1 cellular context compared by ENCODE assay signal in the genomic region with DNA sequence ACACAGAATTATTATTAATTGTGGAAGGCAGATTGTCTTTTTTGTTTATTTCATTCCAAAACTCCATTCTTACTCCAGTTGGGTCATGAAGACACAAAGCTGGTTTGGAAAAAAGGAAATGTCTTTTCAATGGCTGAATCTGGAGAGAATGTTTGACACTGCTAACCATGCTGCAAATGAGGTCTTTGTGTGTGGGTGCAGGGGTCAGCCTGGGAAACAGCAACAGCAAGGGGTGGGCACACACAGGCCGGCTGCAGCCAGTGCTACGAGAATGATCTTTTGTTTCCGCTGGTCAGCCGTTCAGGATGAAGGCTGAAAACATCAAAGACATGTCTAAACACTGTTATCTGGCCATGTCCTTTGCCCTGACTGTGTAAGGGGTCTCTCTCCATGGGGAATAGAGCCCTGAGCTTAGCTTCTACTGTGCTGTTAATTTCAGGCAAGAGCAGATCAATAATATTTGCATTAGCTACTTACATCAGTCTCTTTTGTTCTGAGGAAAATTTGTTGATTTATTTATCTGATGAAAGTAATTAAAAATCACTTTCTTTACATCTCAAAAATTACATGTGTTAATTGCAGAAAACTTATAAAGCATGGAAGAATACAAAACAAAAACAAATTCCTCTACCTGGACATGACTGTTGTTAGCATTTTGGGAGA.
TF ChIP-seq lines count a peak whose summit lies in the region.

No MANE protein-coding gene starts in this region.

TF ChIP-seq in HepG2, 621 proteins besides CTCF, POLR2A, EP300 and RAD21 (continued from another document and continues in another):
- TF ChIP-seq, protein P1, sequence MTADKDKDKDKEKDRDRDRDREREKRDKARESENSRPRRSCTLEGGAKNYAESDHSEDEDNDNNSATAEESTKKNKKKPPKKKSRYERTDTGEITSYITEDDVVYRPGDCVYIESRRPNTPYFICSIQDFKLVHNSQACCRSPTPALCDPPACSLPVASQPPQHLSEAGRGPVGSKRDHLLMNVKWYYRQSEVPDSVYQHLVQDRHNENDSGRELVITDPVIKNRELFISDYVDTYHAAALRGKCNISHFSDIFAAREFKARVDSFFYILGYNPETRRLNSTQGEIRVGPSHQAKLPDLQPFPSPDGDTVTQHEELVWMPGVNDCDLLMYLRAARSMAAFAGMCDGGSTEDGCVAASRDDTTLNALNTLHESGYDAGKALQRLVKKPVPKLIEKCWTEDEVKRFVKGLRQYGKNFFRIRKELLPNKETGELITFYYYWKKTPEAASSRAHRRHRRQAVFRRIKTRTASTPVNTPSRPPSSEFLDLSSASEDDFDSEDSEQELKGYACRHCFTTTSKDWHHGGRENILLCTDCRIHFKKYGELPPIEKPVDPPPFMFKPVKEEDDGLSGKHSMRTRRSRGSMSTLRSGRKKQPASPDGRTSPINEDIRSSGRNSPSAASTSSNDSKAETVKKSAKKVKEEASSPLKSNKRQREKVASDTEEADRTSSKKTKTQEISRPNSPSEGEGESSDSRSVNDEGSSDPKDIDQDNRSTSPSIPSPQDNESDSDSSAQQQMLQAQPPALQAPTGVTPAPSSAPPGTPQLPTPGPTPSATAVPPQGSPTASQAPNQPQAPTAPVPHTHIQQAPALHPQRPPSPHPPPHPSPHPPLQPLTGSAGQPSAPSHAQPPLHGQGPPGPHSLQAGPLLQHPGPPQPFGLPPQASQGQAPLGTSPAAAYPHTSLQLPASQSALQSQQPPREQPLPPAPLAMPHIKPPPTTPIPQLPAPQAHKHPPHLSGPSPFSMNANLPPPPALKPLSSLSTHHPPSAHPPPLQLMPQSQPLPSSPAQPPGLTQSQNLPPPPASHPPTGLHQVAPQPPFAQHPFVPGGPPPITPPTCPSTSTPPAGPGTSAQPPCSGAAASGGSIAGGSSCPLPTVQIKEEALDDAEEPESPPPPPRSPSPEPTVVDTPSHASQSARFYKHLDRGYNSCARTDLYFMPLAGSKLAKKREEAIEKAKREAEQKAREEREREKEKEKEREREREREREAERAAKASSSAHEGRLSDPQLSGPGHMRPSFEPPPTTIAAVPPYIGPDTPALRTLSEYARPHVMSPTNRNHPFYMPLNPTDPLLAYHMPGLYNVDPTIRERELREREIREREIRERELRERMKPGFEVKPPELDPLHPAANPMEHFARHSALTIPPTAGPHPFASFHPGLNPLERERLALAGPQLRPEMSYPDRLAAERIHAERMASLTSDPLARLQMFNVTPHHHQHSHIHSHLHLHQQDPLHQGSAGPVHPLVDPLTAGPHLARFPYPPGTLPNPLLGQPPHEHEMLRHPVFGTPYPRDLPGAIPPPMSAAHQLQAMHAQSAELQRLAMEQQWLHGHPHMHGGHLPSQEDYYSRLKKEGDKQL (CRISPR knock-in tag; IDR thresholded peaks at IDR 0.05; ENCODE audit: low read depth): peak; percentile 96
- TF ChIP-seq, protein P2, sequence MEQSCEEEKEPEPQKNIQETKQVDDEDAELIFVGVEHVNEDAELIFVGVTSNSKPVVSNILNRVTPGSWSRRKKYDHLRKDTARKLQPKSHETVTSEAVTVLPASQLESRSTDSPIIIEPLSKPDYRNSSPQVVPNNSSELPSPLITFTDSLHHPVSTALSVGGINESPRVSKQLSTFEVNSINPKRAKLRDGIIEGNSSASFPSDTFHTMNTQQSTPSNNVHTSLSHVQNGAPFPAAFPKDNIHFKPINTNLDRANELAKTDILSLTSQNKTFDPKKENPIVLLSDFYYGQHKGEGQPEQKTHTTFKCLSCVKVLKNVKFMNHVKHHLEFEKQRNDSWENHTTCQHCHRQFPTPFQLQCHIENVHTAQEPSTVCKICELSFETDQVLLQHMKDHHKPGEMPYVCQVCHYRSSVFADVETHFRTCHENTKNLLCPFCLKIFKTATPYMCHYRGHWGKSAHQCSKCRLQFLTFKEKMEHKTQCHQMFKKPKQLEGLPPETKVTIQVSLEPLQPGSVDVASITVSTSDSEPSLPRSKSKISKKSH (CRISPR knock-in tag; IDR thresholded peaks at IDR 0.05; ENCODE audit: borderline replicate concordance): no peak
- no peak for TF ChIP-seq PHB2 (IDR thresholded peaks at IDR 0.05; ENCODE audit: partially characterized antibody)
- TF ChIP-seq, protein P3, sequence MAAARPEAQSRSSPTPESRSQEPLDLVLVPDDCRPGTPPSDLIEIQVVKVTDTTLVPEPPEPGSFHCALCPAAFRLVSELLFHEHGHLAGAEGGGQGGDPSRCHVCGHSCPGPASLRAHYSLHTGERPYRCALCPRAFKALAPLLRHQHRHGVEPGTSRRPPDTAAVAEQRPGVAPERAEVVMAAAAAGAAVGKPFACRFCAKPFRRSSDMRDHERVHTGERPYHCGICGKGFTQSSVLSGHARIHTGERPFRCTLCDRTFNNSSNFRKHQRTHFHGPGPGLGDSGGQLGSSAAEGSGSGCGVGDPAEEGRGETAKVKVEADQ (CRISPR knock-in tag; IDR thresholded peaks at IDR 0.05; ENCODE audit: borderline replicate concordance): peak; percentile 95; the same call in 1 of the 2 replicates
- peak; percentile 100 for TF ChIP-seq MED1 (CRISPR knock-in tag; IDR thresholded peaks at IDR 0.05)
- TF ChIP-seq ZNF354B (CRISPR knock-in tag; IDR thresholded peaks at IDR 0.05): no peak
- TF ChIP-seq, protein P4, sequence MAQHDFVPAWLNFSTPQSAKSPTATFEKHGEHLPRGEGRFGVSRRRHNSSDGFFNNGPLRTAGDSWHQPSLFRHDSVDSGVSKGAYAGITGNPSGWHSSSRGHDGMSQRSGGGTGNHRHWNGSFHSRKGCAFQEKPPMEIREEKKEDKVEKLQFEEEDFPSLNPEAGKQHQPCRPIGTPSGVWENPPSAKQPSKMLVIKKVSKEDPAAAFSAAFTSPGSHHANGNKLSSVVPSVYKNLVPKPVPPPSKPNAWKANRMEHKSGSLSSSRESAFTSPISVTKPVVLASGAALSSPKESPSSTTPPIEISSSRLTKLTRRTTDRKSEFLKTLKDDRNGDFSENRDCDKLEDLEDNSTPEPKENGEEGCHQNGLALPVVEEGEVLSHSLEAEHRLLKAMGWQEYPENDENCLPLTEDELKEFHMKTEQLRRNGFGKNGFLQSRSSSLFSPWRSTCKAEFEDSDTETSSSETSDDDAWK (CRISPR knock-in tag; IDR thresholded peaks at IDR 0.05): no peak
- no peak for TF ChIP-seq ZNF432 (CRISPR knock-in tag; IDR thresholded peaks at IDR 0.05; ENCODE audit: borderline replicate concordance)
- TF ChIP-seq ATRX (CRISPR knock-in tag; IDR thresholded peaks at IDR 0.05; ENCODE audit: borderline replicate concordance): no peak
- TF ChIP-seq PPARG (CRISPR knock-in tag; conservative IDR thresholded peaks at IDR 0.05): peak; percentile 99
- TF ChIP-seq ZNF570 (CRISPR knock-in tag; IDR thresholded peaks at IDR 0.05; ENCODE audit: borderline replicate concordance): no peak
- no peak; the same call in 1 of the 2 replicates for TF ChIP-seq HCFC1 (IDR thresholded peaks at IDR 0.05; ENCODE audit: low read depth, low read length)
- TF ChIP-seq ZNF331 (CRISPR knock-in tag; IDR thresholded peaks at IDR 0.05): peak; percentile 98
- no peak for TF ChIP-seq SMYD3 (CRISPR knock-in tag; IDR thresholded peaks at IDR 0.05)
- no peak; the same call in 1 of the 2 replicates for TF ChIP-seq ZNF296 (CRISPR knock-in tag; conservative IDR thresholded peaks at IDR 0.05)
- TF ChIP-seq, protein P5, sequence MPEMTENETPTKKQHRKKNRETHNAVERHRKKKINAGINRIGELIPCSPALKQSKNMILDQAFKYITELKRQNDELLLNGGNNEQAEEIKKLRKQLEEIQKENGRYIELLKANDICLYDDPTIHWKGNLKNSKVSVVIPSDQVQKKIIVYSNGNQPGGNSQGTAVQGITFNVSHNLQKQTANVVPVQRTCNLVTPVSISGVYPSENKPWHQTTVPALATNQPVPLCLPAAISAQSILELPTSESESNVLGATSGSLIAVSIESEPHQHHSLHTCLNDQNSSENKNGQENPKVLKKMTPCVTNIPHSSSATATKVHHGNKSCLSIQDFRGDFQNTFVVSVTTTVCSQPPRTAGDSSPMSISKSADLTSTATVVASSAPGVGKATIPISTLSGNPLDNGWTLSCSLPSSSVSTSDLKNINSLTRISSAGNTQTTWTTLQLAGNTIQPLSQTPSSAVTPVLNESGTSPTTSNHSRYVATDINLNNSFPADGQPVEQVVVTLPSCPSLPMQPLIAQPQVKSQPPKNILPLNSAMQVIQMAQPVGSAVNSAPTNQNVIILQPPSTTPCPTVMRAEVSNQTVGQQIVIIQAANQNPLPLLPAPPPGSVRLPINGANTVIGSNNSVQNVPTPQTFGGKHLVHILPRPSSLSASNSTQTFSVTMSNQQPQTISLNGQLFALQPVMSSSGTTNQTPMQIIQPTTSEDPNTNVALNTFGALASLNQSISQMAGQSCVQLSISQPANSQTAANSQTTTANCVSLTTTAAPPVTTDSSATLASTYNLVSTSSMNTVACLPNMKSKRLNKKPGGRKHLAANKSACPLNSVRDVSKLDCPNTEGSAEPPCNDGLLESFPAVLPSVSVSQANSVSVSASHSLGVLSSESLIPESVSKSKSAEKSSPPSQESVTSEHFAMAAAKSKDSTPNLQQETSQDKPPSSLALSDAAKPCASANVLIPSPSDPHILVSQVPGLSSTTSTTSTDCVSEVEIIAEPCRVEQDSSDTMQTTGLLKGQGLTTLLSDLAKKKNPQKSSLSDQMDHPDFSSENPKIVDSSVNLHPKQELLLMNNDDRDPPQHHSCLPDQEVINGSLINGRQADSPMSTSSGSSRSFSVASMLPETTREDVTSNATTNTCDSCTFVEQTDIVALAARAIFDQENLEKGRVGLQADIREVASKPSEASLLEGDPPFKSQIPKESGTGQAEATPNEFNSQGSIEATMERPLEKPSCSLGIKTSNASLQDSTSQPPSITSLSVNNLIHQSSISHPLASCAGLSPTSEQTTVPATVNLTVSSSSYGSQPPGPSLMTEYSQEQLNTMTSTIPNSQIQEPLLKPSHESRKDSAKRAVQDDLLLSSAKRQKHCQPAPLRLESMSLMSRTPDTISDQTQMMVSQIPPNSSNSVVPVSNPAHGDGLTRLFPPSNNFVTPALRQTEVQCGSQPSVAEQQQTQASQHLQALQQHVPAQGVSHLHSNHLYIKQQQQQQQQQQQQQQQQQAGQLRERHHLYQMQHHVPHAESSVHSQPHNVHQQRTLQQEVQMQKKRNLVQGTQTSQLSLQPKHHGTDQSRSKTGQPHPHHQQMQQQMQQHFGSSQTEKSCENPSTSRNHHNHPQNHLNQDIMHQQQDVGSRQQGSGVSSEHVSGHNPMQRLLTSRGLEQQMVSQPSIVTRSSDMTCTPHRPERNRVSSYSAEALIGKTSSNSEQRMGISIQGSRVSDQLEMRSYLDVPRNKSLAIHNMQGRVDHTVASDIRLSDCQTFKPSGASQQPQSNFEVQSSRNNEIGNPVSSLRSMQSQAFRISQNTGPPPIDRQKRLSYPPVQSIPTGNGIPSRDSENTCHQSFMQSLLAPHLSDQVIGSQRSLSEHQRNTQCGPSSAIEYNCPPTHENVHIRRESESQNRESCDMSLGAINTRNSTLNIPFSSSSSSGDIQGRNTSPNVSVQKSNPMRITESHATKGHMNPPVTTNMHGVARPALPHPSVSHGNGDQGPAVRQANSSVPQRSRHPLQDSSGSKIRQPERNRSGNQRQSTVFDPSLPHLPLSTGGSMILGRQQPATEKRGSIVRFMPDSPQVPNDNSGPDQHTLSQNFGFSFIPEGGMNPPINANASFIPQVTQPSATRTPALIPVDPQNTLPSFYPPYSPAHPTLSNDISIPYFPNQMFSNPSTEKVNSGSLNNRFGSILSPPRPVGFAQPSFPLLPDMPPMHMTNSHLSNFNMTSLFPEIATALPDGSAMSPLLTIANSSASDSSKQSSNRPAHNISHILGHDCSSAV (CRISPR knock-in tag; IDR thresholded peaks at IDR 0.05; ENCODE audit: borderline replicate concordance): no peak
- TF ChIP-seq, protein P6, sequence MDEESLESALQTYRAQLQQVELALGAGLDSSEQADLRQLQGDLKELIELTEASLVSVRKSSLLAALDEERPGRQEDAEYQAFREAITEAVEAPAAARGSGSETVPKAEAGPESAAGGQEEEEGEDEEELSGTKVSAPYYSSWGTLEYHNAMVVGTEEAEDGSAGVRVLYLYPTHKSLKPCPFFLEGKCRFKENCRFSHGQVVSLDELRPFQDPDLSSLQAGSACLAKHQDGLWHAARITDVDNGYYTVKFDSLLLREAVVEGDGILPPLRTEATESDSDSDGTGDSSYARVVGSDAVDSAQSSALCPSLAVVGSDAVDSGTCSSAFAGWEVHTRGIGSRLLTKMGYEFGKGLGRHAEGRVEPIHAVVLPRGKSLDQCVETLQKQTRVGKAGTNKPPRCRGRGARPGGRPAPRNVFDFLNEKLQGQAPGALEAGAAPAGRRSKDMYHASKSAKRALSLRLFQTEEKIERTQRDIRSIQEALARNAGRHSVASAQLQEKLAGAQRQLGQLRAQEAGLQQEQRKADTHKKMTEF (CRISPR knock-in tag; IDR thresholded peaks at IDR 0.05): peak; percentile 99
- TF ChIP-seq POLR2G (IDR thresholded peaks at IDR 0.05; ENCODE audit: low read depth, low read length): peak; percentile 86
- TF ChIP-seq, protein P7, sequence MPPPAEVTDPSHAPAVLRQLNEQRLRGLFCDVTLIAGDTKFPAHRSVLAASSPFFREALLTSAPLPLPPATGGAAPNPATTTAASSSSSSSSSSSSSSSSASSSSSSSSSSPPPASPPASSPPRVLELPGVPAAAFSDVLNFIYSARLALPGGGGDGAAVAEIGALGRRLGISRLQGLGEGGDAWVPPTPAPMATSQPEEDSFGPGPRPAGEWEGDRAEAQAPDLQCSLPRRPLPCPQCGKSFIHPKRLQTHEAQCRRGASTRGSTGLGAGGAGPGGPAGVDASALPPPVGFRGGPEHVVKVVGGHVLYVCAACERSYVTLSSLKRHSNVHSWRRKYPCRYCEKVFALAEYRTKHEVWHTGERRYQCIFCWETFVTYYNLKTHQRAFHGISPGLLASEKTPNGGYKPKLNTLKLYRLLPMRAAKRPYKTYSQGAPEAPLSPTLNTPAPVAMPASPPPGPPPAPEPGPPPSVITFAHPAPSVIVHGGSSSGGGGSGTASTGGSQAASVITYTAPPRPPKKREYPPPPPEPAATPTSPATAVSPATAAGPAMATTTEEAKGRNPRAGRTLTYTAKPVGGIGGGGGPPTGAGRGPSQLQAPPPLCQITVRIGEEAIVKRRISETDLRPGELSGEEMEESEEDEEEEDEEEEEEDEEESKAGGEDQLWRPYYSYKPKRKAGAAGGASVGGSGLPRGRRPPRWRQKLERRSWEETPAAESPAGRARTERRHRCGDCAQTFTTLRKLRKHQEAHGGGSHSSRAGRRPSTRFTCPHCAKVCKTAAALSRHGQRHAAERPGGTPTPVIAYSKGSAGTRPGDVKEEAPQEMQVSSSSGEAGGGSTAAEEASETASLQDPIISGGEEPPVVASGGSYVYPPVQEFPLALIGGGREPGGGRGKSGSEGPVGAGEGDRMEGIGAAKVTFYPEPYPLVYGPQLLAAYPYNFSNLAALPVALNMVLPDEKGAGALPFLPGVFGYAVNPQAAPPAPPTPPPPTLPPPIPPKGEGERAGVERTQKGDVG (CRISPR knock-in tag; IDR thresholded peaks at IDR 0.05; ENCODE audit: borderline replicate concordance): peak; percentile 98
- TF ChIP-seq ZNF282 (IDR thresholded peaks at IDR 0.05; ENCODE audit: partially characterized antibody): no peak
